In genomic region chr19:40778045-40778864, GRCh38 we compare ENCODE assay signal across 8 cellular contexts. TPM values are rescaled to one million over a fixed set of nuclear protein-coding genes. Genes with fewer than 3 reads are reported as not detected.
A peak's percentile ranks its signal among the peaks of the same experiment; 100 is the strongest.
DNase-seq lines count a peak whose midpoint lies in the region; ATAC-seq and TF ChIP-seq lines count a peak whose summit lies in the region.

RAB4B (plus strand) TSS chr19:40778247; CDS start chr19:40778376, 129 bp downstream.

- TF ChIP-seq POLR2A in breast epithelium (IDR thresholded peaks at IDR 0.05) = peak; percentile 45

- no peak for TF ChIP-seq CTCF in VCaP (conservative IDR thresholded peaks at IDR 0.05)
- peak; percentile 19 to 43 (median 29) for TF ChIP-seq CTCF in breast epithelium (IDR thresholded peaks at IDR 0.05)

- intact Hi-C loops in breast epithelium (cut with DNase I; ENCODE audit: low total_unique reads) = no loop called here

- H2AFZ ChIP-seq in ACC112 (ENCODE audit: low read length, unreplicated experiment) = peak within 1 kb of the TSS; percentile 92

- H3K36me3 ChIP-seq in ACC112 (ENCODE audit: insufficient read depth, low read length) (no peaks in the 10 kb centered on the region), breast epithelium (no peaks in the 10 kb centered on the region)

- peak; percentile 41 for ATAC-seq in GM18870 (IDR thresholded peaks at IDR 0.05; ENCODE audit: unreplicated experiment)
- peak; percentile 61 for ATAC-seq in HG03135 (IDR thresholded peaks at IDR 0.05; ENCODE audit: unreplicated experiment)

- no peaks in the 10 kb centered on the region for H3K27me3 ChIP-seq in ACC112 (ENCODE audit: insufficient read depth, low read length)
- no peaks in the 10 kb centered on the region for H3K27me3 ChIP-seq in breast epithelium

- H3K4me1 ChIP-seq in ACC112 (ENCODE audit: control insufficient read depth, insufficient read depth, low read length, unreplicated experiment) (peaks cover 7% of the 10 kb centered on the region), breast epithelium (peaks cover 5 to 8% of the 10 kb centered on the region in 2 donors)

- H3K79me2 ChIP-seq in ACC112 (ENCODE audit: control insufficient read depth, insufficient read depth, low read length, unreplicated experiment) = no peaks in the 10 kb centered on the region

- no peaks in the 10 kb centered on the region for H3K9me3 ChIP-seq in breast epithelium
- H3K9me3 ChIP-seq in iPS-18c (ENCODE audit: control insufficient read depth, insufficient read depth, low read length) = no peaks in the 10 kb centered on the region

- H3K4me3 ChIP-seq in ACC112 (ENCODE audit: low read depth, low read length) (peak within 1 kb of the TSS; percentile 93), breast epithelium (peak within 1 kb of the TSS; percentile 76 to 78 (median 77)), iPS-18c (ENCODE audit: insufficient read depth, low read depth, low read length) (peak within 1 kb of the TSS; percentile 95), skin epidermis (peak within 1 kb of the TSS; percentile 53 to 83 (median 71))

- DNase-seq in NCI-H2196 treated with DMSO at 0.1 percent for 48 hours (lab: John Stamatoyannopoulos, UW; ENCODE audit: unreplicated experiment) (peak; percentile 99), breast epithelium (ENCODE audit: low spot score in 2 of 2) (peak; percentile 100)

- H3K27ac ChIP-seq in ACC112 (ENCODE audit: low read depth, low read length) (peak within 1 kb of the TSS; percentile 93), VCaP (peak within 1 kb of the TSS; percentile 91), breast epithelium (peak within 1 kb of the TSS; percentile 95 to 97), skin epidermis (peak within 1 kb of the TSS; percentile 68 to 99 (median 94))

RNA-seq across cellular contexts. Expression of gene RAB4B, which starts in this region (rescaled TPM):
- total RNA-seq in breast epithelium = 10 to 100 TPM; 21.6 to 28.2 (median 22.1) TPM

Comparison
In these comparisons a context has a peak if more than half of its experiments do, and no peak if none do; other contexts are left out.
1. Peak in every context shown above with its lines: DNase-seq, ATAC-seq, H3K4me3 ChIP-seq and H3K27ac ChIP-seq.